ENCODE assay signal across 1 cellular context in the genomic region with DNA sequence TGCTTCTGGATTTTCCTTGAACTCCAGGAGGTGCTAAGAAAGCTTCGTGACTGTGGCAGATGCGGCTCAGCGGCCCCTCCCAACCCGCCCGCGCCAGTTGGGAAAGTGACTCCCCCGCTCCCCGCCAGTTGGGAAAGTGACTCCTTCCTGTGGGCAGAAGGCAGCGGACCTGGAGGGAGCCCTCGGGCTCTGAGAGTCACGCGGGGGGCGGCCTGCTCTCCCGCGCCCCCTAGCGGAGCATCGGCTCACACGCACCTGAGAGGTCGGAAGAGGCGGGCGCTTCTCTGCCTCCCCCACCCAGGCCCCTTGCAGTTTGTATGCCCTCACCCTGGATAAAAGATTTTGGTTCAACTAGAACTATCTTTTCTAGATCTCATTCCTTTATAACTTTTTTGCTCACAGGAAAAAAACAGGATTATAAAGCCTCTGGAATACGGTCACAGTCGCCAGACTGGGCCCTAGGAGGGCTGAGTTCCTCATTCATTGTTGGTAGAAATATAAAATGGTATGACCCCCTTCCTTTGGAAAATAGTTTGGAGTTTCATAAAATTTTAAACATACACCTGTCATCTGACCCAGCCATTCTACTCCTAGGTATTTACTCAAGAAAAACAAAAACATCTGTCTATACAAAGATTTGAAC.
TF ChIP-seq lines count a peak whose summit lies in the region.

No MANE protein-coding gene starts in this region.

TF ChIP-seq in K562, 482 proteins besides CTCF, POLR2A, EP300 and RAD21 (continued from another document):
- TF ChIP-seq, protein P1, sequence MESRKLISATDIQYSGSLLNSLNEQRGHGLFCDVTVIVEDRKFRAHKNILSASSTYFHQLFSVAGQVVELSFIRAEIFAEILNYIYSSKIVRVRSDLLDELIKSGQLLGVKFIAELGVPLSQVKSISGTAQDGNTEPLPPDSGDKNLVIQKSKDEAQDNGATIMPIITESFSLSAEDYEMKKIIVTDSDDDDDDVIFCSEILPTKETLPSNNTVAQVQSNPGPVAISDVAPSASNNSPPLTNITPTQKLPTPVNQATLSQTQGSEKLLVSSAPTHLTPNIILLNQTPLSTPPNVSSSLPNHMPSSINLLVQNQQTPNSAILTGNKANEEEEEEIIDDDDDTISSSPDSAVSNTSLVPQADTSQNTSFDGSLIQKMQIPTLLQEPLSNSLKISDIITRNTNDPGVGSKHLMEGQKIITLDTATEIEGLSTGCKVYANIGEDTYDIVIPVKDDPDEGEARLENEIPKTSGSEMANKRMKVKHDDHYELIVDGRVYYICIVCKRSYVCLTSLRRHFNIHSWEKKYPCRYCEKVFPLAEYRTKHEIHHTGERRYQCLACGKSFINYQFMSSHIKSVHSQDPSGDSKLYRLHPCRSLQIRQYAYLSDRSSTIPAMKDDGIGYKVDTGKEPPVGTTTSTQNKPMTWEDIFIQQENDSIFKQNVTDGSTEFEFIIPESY (CRISPR knock-in tag; IDR thresholded peaks at IDR 0.05), result peak; percentile 17; the same call in 1 of the 2 replicates
- TF ChIP-seq, protein P2, sequence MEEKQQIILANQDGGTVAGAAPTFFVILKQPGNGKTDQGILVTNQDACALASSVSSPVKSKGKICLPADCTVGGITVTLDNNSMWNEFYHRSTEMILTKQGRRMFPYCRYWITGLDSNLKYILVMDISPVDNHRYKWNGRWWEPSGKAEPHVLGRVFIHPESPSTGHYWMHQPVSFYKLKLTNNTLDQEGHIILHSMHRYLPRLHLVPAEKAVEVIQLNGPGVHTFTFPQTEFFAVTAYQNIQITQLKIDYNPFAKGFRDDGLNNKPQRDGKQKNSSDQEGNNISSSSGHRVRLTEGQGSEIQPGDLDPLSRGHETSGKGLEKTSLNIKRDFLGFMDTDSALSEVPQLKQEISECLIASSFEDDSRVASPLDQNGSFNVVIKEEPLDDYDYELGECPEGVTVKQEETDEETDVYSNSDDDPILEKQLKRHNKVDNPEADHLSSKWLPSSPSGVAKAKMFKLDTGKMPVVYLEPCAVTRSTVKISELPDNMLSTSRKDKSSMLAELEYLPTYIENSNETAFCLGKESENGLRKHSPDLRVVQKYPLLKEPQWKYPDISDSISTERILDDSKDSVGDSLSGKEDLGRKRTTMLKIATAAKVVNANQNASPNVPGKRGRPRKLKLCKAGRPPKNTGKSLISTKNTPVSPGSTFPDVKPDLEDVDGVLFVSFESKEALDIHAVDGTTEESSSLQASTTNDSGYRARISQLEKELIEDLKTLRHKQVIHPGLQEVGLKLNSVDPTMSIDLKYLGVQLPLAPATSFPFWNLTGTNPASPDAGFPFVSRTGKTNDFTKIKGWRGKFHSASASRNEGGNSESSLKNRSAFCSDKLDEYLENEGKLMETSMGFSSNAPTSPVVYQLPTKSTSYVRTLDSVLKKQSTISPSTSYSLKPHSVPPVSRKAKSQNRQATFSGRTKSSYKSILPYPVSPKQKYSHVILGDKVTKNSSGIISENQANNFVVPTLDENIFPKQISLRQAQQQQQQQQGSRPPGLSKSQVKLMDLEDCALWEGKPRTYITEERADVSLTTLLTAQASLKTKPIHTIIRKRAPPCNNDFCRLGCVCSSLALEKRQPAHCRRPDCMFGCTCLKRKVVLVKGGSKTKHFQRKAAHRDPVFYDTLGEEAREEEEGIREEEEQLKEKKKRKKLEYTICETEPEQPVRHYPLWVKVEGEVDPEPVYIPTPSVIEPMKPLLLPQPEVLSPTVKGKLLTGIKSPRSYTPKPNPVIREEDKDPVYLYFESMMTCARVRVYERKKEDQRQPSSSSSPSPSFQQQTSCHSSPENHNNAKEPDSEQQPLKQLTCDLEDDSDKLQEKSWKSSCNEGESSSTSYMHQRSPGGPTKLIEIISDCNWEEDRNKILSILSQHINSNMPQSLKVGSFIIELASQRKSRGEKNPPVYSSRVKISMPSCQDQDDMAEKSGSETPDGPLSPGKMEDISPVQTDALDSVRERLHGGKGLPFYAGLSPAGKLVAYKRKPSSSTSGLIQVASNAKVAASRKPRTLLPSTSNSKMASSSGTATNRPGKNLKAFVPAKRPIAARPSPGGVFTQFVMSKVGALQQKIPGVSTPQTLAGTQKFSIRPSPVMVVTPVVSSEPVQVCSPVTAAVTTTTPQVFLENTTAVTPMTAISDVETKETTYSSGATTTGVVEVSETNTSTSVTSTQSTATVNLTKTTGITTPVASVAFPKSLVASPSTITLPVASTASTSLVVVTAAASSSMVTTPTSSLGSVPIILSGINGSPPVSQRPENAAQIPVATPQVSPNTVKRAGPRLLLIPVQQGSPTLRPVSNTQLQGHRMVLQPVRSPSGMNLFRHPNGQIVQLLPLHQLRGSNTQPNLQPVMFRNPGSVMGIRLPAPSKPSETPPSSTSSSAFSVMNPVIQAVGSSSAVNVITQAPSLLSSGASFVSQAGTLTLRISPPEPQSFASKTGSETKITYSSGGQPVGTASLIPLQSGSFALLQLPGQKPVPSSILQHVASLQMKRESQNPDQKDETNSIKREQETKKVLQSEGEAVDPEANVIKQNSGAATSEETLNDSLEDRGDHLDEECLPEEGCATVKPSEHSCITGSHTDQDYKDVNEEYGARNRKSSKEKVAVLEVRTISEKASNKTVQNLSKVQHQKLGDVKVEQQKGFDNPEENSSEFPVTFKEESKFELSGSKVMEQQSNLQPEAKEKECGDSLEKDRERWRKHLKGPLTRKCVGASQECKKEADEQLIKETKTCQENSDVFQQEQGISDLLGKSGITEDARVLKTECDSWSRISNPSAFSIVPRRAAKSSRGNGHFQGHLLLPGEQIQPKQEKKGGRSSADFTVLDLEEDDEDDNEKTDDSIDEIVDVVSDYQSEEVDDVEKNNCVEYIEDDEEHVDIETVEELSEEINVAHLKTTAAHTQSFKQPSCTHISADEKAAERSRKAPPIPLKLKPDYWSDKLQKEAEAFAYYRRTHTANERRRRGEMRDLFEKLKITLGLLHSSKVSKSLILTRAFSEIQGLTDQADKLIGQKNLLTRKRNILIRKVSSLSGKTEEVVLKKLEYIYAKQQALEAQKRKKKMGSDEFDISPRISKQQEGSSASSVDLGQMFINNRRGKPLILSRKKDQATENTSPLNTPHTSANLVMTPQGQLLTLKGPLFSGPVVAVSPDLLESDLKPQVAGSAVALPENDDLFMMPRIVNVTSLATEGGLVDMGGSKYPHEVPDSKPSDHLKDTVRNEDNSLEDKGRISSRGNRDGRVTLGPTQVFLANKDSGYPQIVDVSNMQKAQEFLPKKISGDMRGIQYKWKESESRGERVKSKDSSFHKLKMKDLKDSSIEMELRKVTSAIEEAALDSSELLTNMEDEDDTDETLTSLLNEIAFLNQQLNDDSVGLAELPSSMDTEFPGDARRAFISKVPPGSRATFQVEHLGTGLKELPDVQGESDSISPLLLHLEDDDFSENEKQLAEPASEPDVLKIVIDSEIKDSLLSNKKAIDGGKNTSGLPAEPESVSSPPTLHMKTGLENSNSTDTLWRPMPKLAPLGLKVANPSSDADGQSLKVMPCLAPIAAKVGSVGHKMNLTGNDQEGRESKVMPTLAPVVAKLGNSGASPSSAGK (IDR thresholded peaks at IDR 0.05), result peak; percentile 72
- TF ChIP-seq ZNF384 (IDR thresholded peaks at IDR 0.05; ENCODE audit: low read depth, low read length) (no peak), L3MBTL2 (IDR thresholded peaks at IDR 0.05) (peak; percentile 80), ZNF445 (CRISPR knock-in tag; IDR thresholded peaks at IDR 0.05; ENCODE audit: low read depth) (no peak), CBX3 (IDR thresholded peaks at IDR 0.05; ENCODE audit: borderline replicate concordance in 1 of 2, low read length in 2 of 2) (peak in 1 of 2 experiments; percentile 71; a peak in 1 of 3 replicates), FOXM1 (IDR thresholded peaks at IDR 0.05; ENCODE audit: low read depth) (no peak), FOXM1 (CRISPR knock-in tag; IDR thresholded peaks at IDR 0.05; ENCODE audit: low read depth) (no peak), ZBTB7A (IDR thresholded peaks at IDR 0.05; ENCODE audit: borderline replicate concordance, control insufficient read depth, low read depth, low read length) (0 out of 2 replicates have a peak, but pooled peaks have one; percentile 42)
- TF ChIP-seq, protein P3, sequence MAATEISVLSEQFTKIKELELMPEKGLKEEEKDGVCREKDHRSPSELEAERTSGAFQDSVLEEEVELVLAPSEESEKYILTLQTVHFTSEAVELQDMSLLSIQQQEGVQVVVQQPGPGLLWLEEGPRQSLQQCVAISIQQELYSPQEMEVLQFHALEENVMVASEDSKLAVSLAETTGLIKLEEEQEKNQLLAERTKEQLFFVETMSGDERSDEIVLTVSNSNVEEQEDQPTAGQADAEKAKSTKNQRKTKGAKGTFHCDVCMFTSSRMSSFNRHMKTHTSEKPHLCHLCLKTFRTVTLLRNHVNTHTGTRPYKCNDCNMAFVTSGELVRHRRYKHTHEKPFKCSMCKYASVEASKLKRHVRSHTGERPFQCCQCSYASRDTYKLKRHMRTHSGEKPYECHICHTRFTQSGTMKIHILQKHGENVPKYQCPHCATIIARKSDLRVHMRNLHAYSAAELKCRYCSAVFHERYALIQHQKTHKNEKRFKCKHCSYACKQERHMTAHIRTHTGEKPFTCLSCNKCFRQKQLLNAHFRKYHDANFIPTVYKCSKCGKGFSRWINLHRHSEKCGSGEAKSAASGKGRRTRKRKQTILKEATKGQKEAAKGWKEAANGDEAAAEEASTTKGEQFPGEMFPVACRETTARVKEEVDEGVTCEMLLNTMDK (IDR thresholded peaks at IDR 0.05; ENCODE audit: borderline replicate concordance, insufficient read depth, low read depth, low read length, poor library complexity, severe bottlenecking), result peak; percentile 47
